In genomic region chr5:11692636-11693035, GRCh38 we compare ENCODE assay signal across 31 cellular contexts.
DNase-seq lines count a peak whose midpoint lies in the region; TF ChIP-seq lines count a peak whose summit lies in the region.
"Had no signal": no experiment of that assay in that cellular context is flagged by ENCODE, and none has a peak within 500 bp of the region (broad histone marks: within the 10 kb centered on the region; RNA-seq: fewer than 3 reads in every experiment).

No MANE protein-coding gene starts in this region.

- no peak overlapping the region for H3K4me3 ChIP-seq in thyroid gland (replicated peaks in 1 of 3)
- H3K4me3 ChIP-seq: A549; BLaER1; BLaER1 treated with 17β-estradiol and CSF1 and Interleukin-3, amounts not matched to agents 10 nM and 100 nM had no signal

- 40 to 64% methylated on average over 7 of the region's 7 CpGs for WGBS in thyroid gland, 2 donors

- no peaks in the 10 kb centered on the region for H3K36me3 Mint-ChIP-seq in nephron progenitor cell (ENCODE audit: low read depth)
- H3K36me3 Mint-ChIP-seq: CD14-positive monocyte; CD4-positive, alpha-beta memory T cell; CD4-positive, CD25-positive, alpha-beta regulatory T cell; CD8-positive, alpha-beta memory T cell; CD8-positive, alpha-beta T cell had no signal

- no peak overlapping the region for H3K27ac ChIP-seq in thyroid gland
- H3K27ac ChIP-seq: 22Rv1; A549; BLaER1; BLaER1 treated with 17β-estradiol and CSF1 and Interleukin-3, amounts not matched to agents 10 nM and 100 nM; C4-2B had no signal

- no peaks in the 10 kb centered on the region for H3K27me3 Mint-ChIP-seq in nephron progenitor cell (ENCODE audit: low read depth, poor library complexity)
- H3K27me3 Mint-ChIP-seq: B cell; CD4-positive, alpha-beta memory T cell; CD4-positive, alpha-beta T cell; CD4-positive, CD25-positive, alpha-beta regulatory T cell had no signal

- H3K4me3 Mint-ChIP-seq in nephron progenitor cell = no peak overlapping the region
- H3K4me3 Mint-ChIP-seq: B cell; CD14-positive monocyte; CD4-positive, alpha-beta memory T cell; CD4-positive, alpha-beta T cell; CD4-positive, CD25-positive, alpha-beta regulatory T cell; CD8-positive, alpha-beta memory T cell; CD8-positive, alpha-beta T cell had no signal

- H3K36me3 ChIP-seq in thyroid gland = no peaks in the 10 kb centered on the region
- H3K36me3 ChIP-seq: BE2C; BLaER1; BLaER1 treated with 17β-estradiol and CSF1 and Interleukin-3, amounts not matched to agents 10 nM and 100 nM had no signal

- TF ChIP-seq POLR2A in thyroid gland (IDR thresholded peaks at IDR 0.05) = no peak

- DNase-seq in nephron progenitor cell = no peak
- peak; percentile 65 to 68 for DNase-seq in thyroid gland
- no peak for DNase-seq in NK-92 (lab: John Stamatoyannopoulos, UW; ENCODE audit: unreplicated experiment)
- DNase-seq in GF-D8 (lab: John Stamatoyannopoulos, UW) = no peak
- DNase-seq: 8988T; ACHN; AML-193; BE2C; C1 segment of cervical spinal cord; Caco-2; Calu3; CD4-positive, alpha-beta memory T cell; CD4-positive, alpha-beta T cell; CD4-positive, CD25-positive, alpha-beta regulatory T cell; CD8-positive, alpha-beta memory T cell; CD8-positive, alpha-beta T cell; COR-L47; DMS 273 treated with DMSO at 0.1 percent for 48 hours; DMS153; DMS53; DMS79; DMS79 treated with DMSO at 0.1 percent for 48 hours; DND-41; EL had no signal

- H3K9me3 Mint-ChIP-seq in nephron progenitor cell = no peaks in the 10 kb centered on the region
- H3K9me3 Mint-ChIP-seq: CD4-positive, alpha-beta T cell; CD8-positive, alpha-beta T cell had no signal

- intact Hi-C loops in thyroid gland (cut with DNase I) = no loop called here

- no peaks in the 10 kb centered on the region for H3K27me3 ChIP-seq in thyroid gland
- H3K27me3 ChIP-seq: BE2C; BLaER1; BLaER1 treated with 17β-estradiol and CSF1 and Interleukin-3, amounts not matched to agents 10 nM and 100 nM had no signal

- no peaks in the 10 kb centered on the region for H3K4me1 ChIP-seq in thyroid gland
- H3K4me1 ChIP-seq: A549; BE2C; BLaER1; BLaER1 treated with 17β-estradiol and CSF1 and Interleukin-3, amounts not matched to agents 10 nM and 100 nM; Caco-2 had no signal

- H3K4me1 Mint-ChIP-seq in nephron progenitor cell = no peaks in the 10 kb centered on the region
- H3K4me1 Mint-ChIP-seq: B cell; CD14-positive monocyte; CD4-positive, alpha-beta memory T cell; CD4-positive, CD25-positive, alpha-beta regulatory T cell; CD8-positive, alpha-beta memory T cell had no signal

- H3K27ac Mint-ChIP-seq in nephron progenitor cell = peak overlapping the region; percentile 14
- H3K27ac Mint-ChIP-seq: B cell; CD14-positive monocyte; CD4-positive, alpha-beta memory T cell; CD4-positive, alpha-beta T cell; CD4-positive, CD25-positive, alpha-beta regulatory T cell; CD8-positive, alpha-beta memory T cell; CD8-positive, alpha-beta T cell had no signal

- no peak for TF ChIP-seq CTCF in nephron progenitor cell (IDR thresholded peaks at IDR 0.05)
- TF ChIP-seq CTCF in thyroid gland (IDR thresholded peaks at IDR 0.05) = no peak

- no peaks in the 10 kb centered on the region for H3K9me3 ChIP-seq in thyroid gland
- H3K9me3 ChIP-seq: A549; BE2C; BLaER1; BLaER1 treated with 17β-estradiol and CSF1 and Interleukin-3, amounts not matched to agents 10 nM and 100 nM; Caco-2 had no signal

Comparison
In these comparisons a context has a peak if more than half of its experiments do, and no peak if none do; other contexts are left out.
1. DNase-seq: peak in thyroid gland (2 of 2); none in nephron progenitor cell (single experiment), NK-92 (single experiment) and GF-D8 (single experiment).